8 cellular contexts compared by ENCODE assay signal in genomic region chr1:144461136-144461759, GRCh38. TPM values are rescaled to one million over a fixed set of nuclear protein-coding genes. Genes with fewer than 3 reads are reported as not detected.
DNase-seq lines count a peak whose midpoint lies in the region; ATAC-seq and TF ChIP-seq lines count a peak whose summit lies in the region.
"Not testable (repeated sequence)": the region's sequence is repeated elsewhere in the genome, so short reads cannot be mapped to it uniquely, and the experiment has no call there.

TSS of gene NBPF15 (minus strand) at chr1:144461669. CDS start at chr1:144440003, 21,666 bp downstream.

- not testable (repeated sequence) for H3K4me1 Mint-ChIP-seq in activated CD4-positive, alpha-beta memory T cell treated with anti-CD3 and anti-CD28 coated beads, Interleukin-2, amount 10 ng/mL, durations not matched to agents 7 days and 5 days

- POLR2A ChIA-PET in activated CD4-positive, alpha-beta memory T cell treated with anti-CD3 and anti-CD28 coated beads, Interleukin-2, amount 10 ng/mL, durations not matched to agents 7 days and 5 days (lab: Charles Lee), result not testable (repeated sequence)

- ATAC-seq in GM19035 (IDR thresholded peaks at IDR 0.05; ENCODE audit: unreplicated experiment) (peak; percentile 97), HG03135 (IDR thresholded peaks at IDR 0.05; ENCODE audit: unreplicated experiment) (peak; percentile 91)

- peak within 1 kb of the TSS; percentile 53 for H3K27ac ChIP-seq in 22Rv1

- not testable (repeated sequence) for H3K9me3 Mint-ChIP-seq in activated CD4-positive, alpha-beta memory T cell treated with anti-CD3 and anti-CD28 coated beads, Interleukin-2, amount 10 ng/mL, durations not matched to agents 7 days and 5 days

- peak; percentile 2 for DNase-seq in NCI-H510A treated with DMSO at 0.1 percent for 48 hours (lab: John Stamatoyannopoulos, UW)
- DNase-seq in activated CD4-positive, alpha-beta memory T cell treated with anti-CD3 and anti-CD28 coated beads, Interleukin-2, amount 10 ng/mL, durations not matched to agents 7 days and 5 days, result peak; percentile 77
- DNase-seq in cortex of kidney (lab: John Stamatoyannopoulos, UW), result peak; percentile 12
- DNase-seq in kidney tubule cell (ENCODE audit: low spot score), result peak; percentile 62
- peak; percentile 29 to 54 for DNase-seq in stimulated activated CD4-positive, alpha-beta T cell treated with anti-CD3 and anti-CD28 coated beads, Interleukin-12 subunit alpha, Interleukin-12 subunit beta, amount 100 ng/mL, for 24 hours (ENCODE audit: low read depth in 2 of 2)

- CTCF ChIA-PET in activated CD4-positive, alpha-beta memory T cell treated with anti-CD3 and anti-CD28 coated beads, Interleukin-2, amount 10 ng/mL, durations not matched to agents 7 days and 5 days (lab: Charles Lee), result not testable (repeated sequence)

- H3K4me3 Mint-ChIP-seq in activated CD4-positive, alpha-beta memory T cell treated with anti-CD3 and anti-CD28 coated beads, Interleukin-2, amount 10 ng/mL, durations not matched to agents 7 days and 5 days, result peak within 1 kb of the TSS; percentile 98

- not testable (repeated sequence) for TF ChIP-seq CTCF in 22Rv1 (IDR thresholded peaks at IDR 0.05)

- H3K27ac Mint-ChIP-seq in activated CD4-positive, alpha-beta memory T cell treated with anti-CD3 and anti-CD28 coated beads, Interleukin-2, amount 10 ng/mL, durations not matched to agents 7 days and 5 days, result peak within 1 kb of the TSS; percentile 89

- not testable (repeated sequence) for H3K36me3 Mint-ChIP-seq in activated CD4-positive, alpha-beta memory T cell treated with anti-CD3 and anti-CD28 coated beads, Interleukin-2, amount 10 ng/mL, durations not matched to agents 7 days and 5 days (ENCODE audit: low read depth)

- H3K27me3 Mint-ChIP-seq in activated CD4-positive, alpha-beta memory T cell treated with anti-CD3 and anti-CD28 coated beads, Interleukin-2, amount 10 ng/mL, durations not matched to agents 7 days and 5 days, result not testable (repeated sequence)

RNA-seq across cellular contexts. Expression of gene NBPF15, which starts in this region (rescaled TPM):
- 10 to 100 TPM; 81.0 to 90.5 TPM for total RNA-seq in activated CD4-positive, alpha-beta memory T cell treated with anti-CD3 and anti-CD28 coated beads, Interleukin-2, amount 10 ng/mL, durations not matched to agents 7 days and 5 days

Comparison
In these comparisons a context has a peak if more than half of its experiments do, and no peak if none do; other contexts are left out.
1. Peak in every context shown above with its lines: DNase-seq, ATAC-seq and H3K27ac ChIP-seq.
2. DNase-seq: peak in every context shown above with its lines; median percentile 77 in activated CD4-positive, alpha-beta memory T cell treated with anti-CD3 and anti-CD28 coated beads, Interleukin-2, amount 10 ng/mL, durations not matched to agents 7 days and 5 days; 62 in kidney tubule cell; 42 in stimulated activated CD4-positive, alpha-beta T cell treated with anti-CD3 and anti-CD28 coated beads, Interleukin-12 subunit alpha, Interleukin-12 subunit beta, amount 100 ng/mL, for 24 hours; 12 in cortex of kidney; 2 in NCI-H510A treated with DMSO at 0.1 percent for 48 hours.